In genomic region chr17:4550534-4551039, GRCh38 we compare ENCODE assay signal across 25 cellular contexts. TPM values are rescaled to one million over a fixed set of nuclear protein-coding genes. Genes with fewer than 3 reads are reported as not detected.
"Had no signal": no experiment of that assay in that cellular context is flagged by ENCODE, and none has a peak within 500 bp of the region (broad histone marks: within the 10 kb centered on the region; RNA-seq: fewer than 3 reads in every experiment).

No MANE protein-coding gene starts in this region.

- ATAC-seq: activated CD4-positive, CD25-positive, alpha-beta regulatory T cell treated with anti-CD3 and anti-CD28 coated beads, Interleukin-2, amount 50 U/mL, for 24 hours; body of pancreas; esophagus mucosa; left ventricle myocardium superior; pancreas; sciatic nerve; stimulated activated memory B cell treated with anti-CD40 and anti-IgM and Interleukin-4, amounts not matched to agents 10 μg/mL and 1 μg/mL and 100 μg/mL, for 72 hours had no signal

- H3K9me3 ChIP-seq: body of pancreas, neutrophil, pancreas, thoracic aorta, upper lobe of left lung had no signal

- H3K9me3 Mint-ChIP-seq: activated CD4-positive, alpha-beta memory T cell treated with anti-CD3 and anti-CD28 coated beads, Interleukin-2, amount 10 ng/mL, durations not matched to agents 7 days and 5 days; activated CD4-positive, alpha-beta T cell treated with anti-CD3 and anti-CD28 coated beads, Interleukin-2, amount 10 ng/mL, durations not matched to agents 24 days and 14 days; dendritic cell treated with granulocyte-macrophage colony-stimulating factor and Interleukin-4, amounts not matched to agents 40 ng/mL and 50 ng/mL, for 4 days; nephron; stimulated activated memory B cell treated with anti-CD40 and anti-IgM and Interleukin-4, amounts not matched to agents 10 μg/mL and 1 μg/mL and 100 μg/mL, for 72 hours had no signal

- H3K4me3 ChIP-seq: body of pancreas, hepatocyte, pancreas, thoracic aorta, upper lobe of left lung had no signal

- H3K27me3 Mint-ChIP-seq: activated CD4-positive, alpha-beta memory T cell treated with anti-CD3 and anti-CD28 coated beads, Interleukin-2, amount 10 ng/mL, durations not matched to agents 7 days and 5 days; activated CD4-positive, alpha-beta T cell treated with anti-CD3 and anti-CD28 coated beads, Interleukin-2, amount 10 ng/mL, durations not matched to agents 24 days and 14 days; dendritic cell treated with granulocyte-macrophage colony-stimulating factor and Interleukin-4, amounts not matched to agents 40 ng/mL and 50 ng/mL, for 4 days; stimulated activated memory B cell treated with anti-CD40 and anti-IgM and Interleukin-4, amounts not matched to agents 10 μg/mL and 1 μg/mL and 100 μg/mL, for 72 hours had no signal

- H3K27me3 ChIP-seq: body of pancreas, hepatocyte, neutrophil, pancreas, upper lobe of left lung had no signal

- H3K27ac Mint-ChIP-seq: activated CD4-positive, alpha-beta memory T cell treated with anti-CD3 and anti-CD28 coated beads, Interleukin-2, amount 10 ng/mL, durations not matched to agents 7 days and 5 days; activated CD4-positive, alpha-beta T cell treated with anti-CD3 and anti-CD28 coated beads, Interleukin-2, amount 10 ng/mL, durations not matched to agents 24 days and 14 days; dendritic cell treated with granulocyte-macrophage colony-stimulating factor and Interleukin-4, amounts not matched to agents 40 ng/mL and 50 ng/mL, for 4 days; nephron; stimulated activated memory B cell treated with anti-CD40 and anti-IgM and Interleukin-4, amounts not matched to agents 10 μg/mL and 1 μg/mL and 100 μg/mL, for 72 hours had no signal

- DNase-seq: activated CD4-positive, alpha-beta memory T cell treated with anti-CD3 and anti-CD28 coated beads, Interleukin-2, amount 10 ng/mL, durations not matched to agents 7 days and 5 days; activated CD4-positive, alpha-beta T cell treated with anti-CD3 and anti-CD28 coated beads, Interleukin-2, amount 10 ng/mL, durations not matched to agents 24 days and 14 days; activated gamma-delta T cell; anterior cingulate cortex; effector CD4-positive, alpha-beta T cell; foreskin melanocyte; glutamatergic neuron; midbrain; small intestine had no signal

- H3K4me3 Mint-ChIP-seq: activated CD4-positive, alpha-beta memory T cell treated with anti-CD3 and anti-CD28 coated beads, Interleukin-2, amount 10 ng/mL, durations not matched to agents 7 days and 5 days; activated CD4-positive, alpha-beta T cell treated with anti-CD3 and anti-CD28 coated beads, Interleukin-2, amount 10 ng/mL, durations not matched to agents 24 days and 14 days; dendritic cell treated with granulocyte-macrophage colony-stimulating factor and Interleukin-4, amounts not matched to agents 40 ng/mL and 50 ng/mL, for 4 days; stimulated activated memory B cell treated with anti-CD40 and anti-IgM and Interleukin-4, amounts not matched to agents 10 μg/mL and 1 μg/mL and 100 μg/mL, for 72 hours had no signal

- H3K27ac ChIP-seq: body of pancreas, hepatocyte, neutrophil, pancreas, thoracic aorta, upper lobe of left lung had no signal

RNA-seq across cellular contexts. Expression of gene GGT6, which starts 9.8 kb away (rescaled TPM):
- total RNA-seq: activated CD4-positive, alpha-beta memory T cell treated with anti-CD3 and anti-CD28 coated beads, Interleukin-2, amount 10 ng/mL, durations not matched to agents 7 days and 5 days; activated CD4-positive, alpha-beta T cell treated with anti-CD3 and anti-CD28 coated beads, Interleukin-2, amount 10 ng/mL, durations not matched to agents 24 days and 14 days; cardiac septum; hepatocyte; myocyte; sciatic nerve; T-helper 2 cell treated with Interferon-gamma antibody and Interleukin-4, amounts not matched to agents 100 ng/mL and 5 ng/mL, for 36 hours; thoracic aorta had no signal
- polyA plus RNA-seq: hepatocyte had no signal

RNA-seq across cellular contexts. Expression of gene SMTNL2, which starts 33.7 kb away (rescaled TPM):
- total RNA-seq: activated CD4-positive, alpha-beta memory T cell treated with anti-CD3 and anti-CD28 coated beads, Interleukin-2, amount 10 ng/mL, durations not matched to agents 7 days and 5 days; activated CD4-positive, alpha-beta T cell treated with anti-CD3 and anti-CD28 coated beads, Interleukin-2, amount 10 ng/mL, durations not matched to agents 24 days and 14 days; T-helper 2 cell treated with Interferon-gamma antibody and Interleukin-4, amounts not matched to agents 100 ng/mL and 5 ng/mL, for 36 hours had no signal
